In the genomic region with DNA sequence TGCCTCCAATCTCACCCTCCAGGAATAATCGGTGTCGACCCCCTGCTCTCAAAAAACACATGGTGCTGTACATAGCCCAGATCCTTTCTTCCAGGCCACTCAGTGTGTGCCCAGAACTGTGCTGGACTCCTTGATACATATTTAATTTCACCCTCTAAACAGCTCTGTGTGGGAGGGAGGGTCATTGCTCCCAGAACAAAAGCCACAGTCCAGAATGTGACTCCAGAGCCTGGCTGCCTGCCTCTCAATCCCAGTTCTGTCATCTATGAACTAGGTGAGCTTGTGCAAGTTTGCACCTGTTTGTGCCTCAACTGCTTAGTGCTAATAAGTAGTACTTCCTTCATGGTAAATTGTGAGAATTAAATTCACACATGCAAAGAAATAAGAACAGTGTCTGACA, we compare ENCODE assay signal across 9 cellular contexts.
"Had no signal": no experiment of that assay in that cellular context is flagged by ENCODE, and none has a peak within 500 bp of the region (broad histone marks: within the 10 kb centered on the region; RNA-seq: fewer than 3 reads in every experiment).

No MANE protein-coding gene starts in this region.

- H3K4me1 ChIP-seq: HAP-1 had no signal

- H3K9ac ChIP-seq: GM23248, KMS-11 had no signal

- H2AFZ ChIP-seq: GM23248 had no signal

- DNase-seq: GM23248, GOT3, H7, HFFc6, KBM-7 had no signal

- H3K4me3 ChIP-seq: GM23248, HAP-1 had no signal

- H3K27ac ChIP-seq: GM23248, HL-60, KMS-11 had no signal

- ATAC-seq: HCT116 had no signal

- H3K36me3 ChIP-seq: HAP-1 had no signal

- H3K4me2 ChIP-seq: KMS-11 had no signal

- H3K9me3 ChIP-seq: HAP-1 had no signal
